In the genomic region with DNA sequence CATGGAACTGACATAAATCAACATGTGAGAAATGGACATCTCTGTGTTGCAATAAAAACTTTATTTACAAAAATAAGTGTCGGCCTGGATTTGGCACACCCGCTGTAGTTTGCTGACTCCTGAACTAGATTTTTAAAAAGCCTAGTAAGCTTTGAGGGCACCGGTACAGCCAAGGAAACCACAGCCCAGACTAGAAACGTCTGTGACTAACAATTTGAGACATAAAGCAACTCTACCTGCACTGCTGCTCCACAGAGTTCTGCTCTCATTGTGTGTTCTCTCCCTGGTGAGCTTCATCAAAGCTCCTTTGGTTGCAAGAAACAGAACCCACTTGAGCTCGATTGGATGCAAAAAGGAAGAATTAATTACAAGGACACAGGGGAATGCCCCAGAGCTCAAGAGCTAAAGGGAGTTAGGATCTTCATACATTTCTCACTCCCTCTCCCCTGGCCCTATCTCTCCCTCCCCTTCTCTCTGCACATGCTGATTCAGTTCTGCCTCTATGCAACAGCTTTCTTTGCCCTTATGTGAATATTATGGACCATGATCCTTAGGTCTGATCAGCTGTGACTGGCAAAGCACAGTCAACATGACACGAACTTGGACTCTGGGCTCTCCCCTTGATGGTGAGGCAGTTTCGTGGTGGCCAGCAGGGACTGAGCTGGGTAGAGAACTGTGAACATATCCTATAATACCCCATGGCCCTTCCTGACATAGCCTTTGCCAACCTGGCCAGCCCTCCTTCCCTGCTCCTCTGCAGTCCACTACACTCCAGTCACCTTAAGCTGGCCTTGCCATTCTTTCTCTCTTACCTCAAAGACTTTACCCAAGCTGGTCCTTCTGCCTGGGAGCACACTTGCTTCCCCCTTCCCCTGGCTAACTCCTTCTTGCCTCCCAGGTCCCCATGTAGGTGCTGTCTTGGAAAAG, we compare ENCODE assay signal across 1 cellular context.
TF ChIP-seq lines count a peak whose summit lies in the region.

No MANE protein-coding gene starts in this region.

TF ChIP-seq in HepG2, 621 proteins besides CTCF, POLR2A, EP300 and RAD21:
- TF ChIP-seq ZBTB34 (CRISPR knock-in tag; IDR thresholded peaks at IDR 0.05) (no peak), TFAP4 (IDR thresholded peaks at IDR 0.05; ENCODE audit: borderline replicate concordance, low read depth) (peak; percentile 79; the same call in 1 of the 2 replicates), HNF4A (CRISPR knock-in tag; IDR thresholded peaks at IDR 0.05) (peak; percentile 54)
- TF ChIP-seq, protein P1, sequence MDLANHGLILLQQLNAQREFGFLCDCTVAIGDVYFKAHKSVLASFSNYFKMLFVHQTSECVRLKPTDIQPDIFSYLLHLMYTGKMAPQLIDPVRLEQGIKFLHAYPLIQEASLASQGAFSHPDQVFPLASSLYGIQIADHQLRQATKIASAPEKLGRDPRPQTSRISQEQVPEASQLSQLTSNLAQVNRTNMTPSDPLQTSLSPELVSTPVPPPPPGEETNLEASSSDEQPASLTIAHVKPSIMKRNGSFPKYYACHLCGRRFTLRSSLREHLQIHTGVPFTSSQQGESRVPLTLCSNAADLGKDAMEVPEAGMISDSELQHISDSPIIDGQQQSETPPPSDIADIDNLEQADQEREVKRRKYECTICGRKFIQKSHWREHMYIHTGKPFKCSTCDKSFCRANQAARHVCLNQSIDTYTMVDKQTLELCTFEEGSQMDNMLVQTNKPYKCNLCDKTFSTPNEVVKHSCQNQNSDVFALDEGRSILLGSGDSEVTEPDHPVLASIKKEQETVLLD (CRISPR knock-in tag; IDR thresholded peaks at IDR 0.05; ENCODE audit: low read depth): no peak
